In the genomic region with DNA sequence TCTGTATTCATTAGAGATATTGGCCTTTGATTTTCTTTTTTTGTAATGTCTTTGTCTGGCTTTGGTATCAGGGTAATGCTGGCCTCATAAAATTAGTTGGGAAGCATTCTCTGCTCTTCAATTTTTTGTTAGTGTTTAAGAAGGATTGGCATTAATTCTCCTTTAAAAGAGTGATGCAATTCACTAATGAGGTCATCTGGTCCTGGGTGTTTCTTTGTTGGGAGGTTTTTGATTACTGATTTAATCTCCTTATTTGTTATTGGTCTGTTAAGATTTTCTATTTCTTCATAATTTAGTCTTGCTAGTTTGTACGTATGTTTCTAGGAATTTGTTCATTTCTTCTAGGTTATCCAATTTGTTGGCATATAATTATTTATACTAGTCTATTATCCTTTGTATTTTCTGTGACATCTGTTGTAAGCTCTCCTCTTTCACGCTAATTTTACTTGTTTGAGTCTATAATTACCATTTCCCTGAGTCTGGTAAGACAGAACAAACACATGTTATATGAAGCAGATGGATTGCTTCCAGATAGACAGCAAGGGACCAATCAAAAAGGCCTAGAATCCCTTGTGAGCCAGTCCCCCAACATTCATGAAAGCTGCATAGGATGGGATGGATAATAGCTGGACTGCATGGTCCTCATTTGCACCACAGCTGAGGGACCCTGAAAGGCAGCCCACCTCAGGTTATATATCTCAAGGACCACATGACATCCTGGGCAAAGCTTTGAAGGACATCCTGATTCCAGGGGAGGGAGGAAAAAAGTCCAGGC, we compare ENCODE assay signal across 18 cellular contexts. TPM values are rescaled to one million over a fixed set of nuclear protein-coding genes. Genes with fewer than 3 reads are reported as not detected.
A peak's percentile ranks its signal among the peaks of the same experiment; 100 is the strongest.
DNase-seq lines count a peak whose midpoint lies in the region; TF ChIP-seq lines count a peak whose summit lies in the region.
"Had no signal": no experiment of that assay in that cellular context is flagged by ENCODE, and none has a peak within 500 bp of the region (broad histone marks: within the 10 kb centered on the region; RNA-seq: fewer than 3 reads in every experiment).

No MANE protein-coding gene starts in this region.

- intact Hi-C loops in mammary epithelial cell (cut with micrococcal nuclease): no loop called here

- no peaks in the 10 kb centered on the region for H3K9me3 ChIP-seq in right atrium auricular region
- H3K9me3 ChIP-seq in mammary epithelial cell (replicated peaks; ENCODE audit: insufficient read depth, low read length): no peaks in the 10 kb centered on the region
- H3K9me3 ChIP-seq: A549, MG63, SJSA1 had no signal

- H3K27ac ChIP-seq in right atrium auricular region (no peak overlapping the region), mammary epithelial cell (ENCODE audit: insufficient read depth, low read depth, low read length) (no peak overlapping the region)
- H3K27ac ChIP-seq: A549, RWPE1, SJSA1 had no signal

- H3K36me3 ChIP-seq in right atrium auricular region (no peaks in the 10 kb centered on the region), mammary epithelial cell (ENCODE audit: insufficient read depth, low read length) (no peaks in the 10 kb centered on the region)
- H3K36me3 ChIP-seq: MG63, SJSA1 had no signal

- TF ChIP-seq CTCF in fibroblast of mammary gland (conservative IDR thresholded peaks at IDR 0.05; ENCODE audit: control insufficient read depth, insufficient read depth, low read depth, low read length): no peak
- no peak for TF ChIP-seq CTCF in right atrium auricular region (IDR thresholded peaks at IDR 0.05)
- TF ChIP-seq CTCF in mammary epithelial cell (conservative IDR thresholded peaks at IDR 0.05 in 1 of 2, IDR thresholded peaks at IDR 0.05 in 1 of 2; ENCODE audit: extremely low read depth in 1 of 2, insufficient read depth in 1 of 2, low read depth in 1 of 2, low read length in 2 of 2): no peak

- H3K79me2 ChIP-seq in mammary epithelial cell (ENCODE audit: insufficient read depth, low read length): no peaks in the 10 kb centered on the region

- H3K4me2 ChIP-seq in mammary epithelial cell (ENCODE audit: insufficient read depth, low read depth, low read length): no peak overlapping the region
- H3K4me2 ChIP-seq: A549, GM23338 had no signal

- dilution Hi-C loops in mammary epithelial cell (cut with HindIII; ENCODE audit: low sequenced_read_pairs): no loop called here

- no peak overlapping the region for H3K4me3 ChIP-seq in fibroblast of mammary gland (ENCODE audit: control insufficient read depth, low read depth, low read length)
- H3K4me3 ChIP-seq in right atrium auricular region: no peak overlapping the region
- H3K4me3 ChIP-seq in mammary epithelial cell (replicated peaks in 1 of 3; ENCODE audit: insufficient read depth in 1 of 3, low read depth in 2 of 3, low read length in 3 of 3): no peak overlapping the region
- H3K4me3 ChIP-seq: A549, GM23338, MG63, SJSA1 had no signal

- no TSS peak for BruUV-seq in mammary epithelial cell (replicated peaks; lab: Mats Ljungman, UMichigan)

- no peaks in the 10 kb centered on the region for H4K20me1 ChIP-seq in mammary epithelial cell (ENCODE audit: insufficient read depth, low read length)

- DNase-seq in NCI-H2227 (lab: John Stamatoyannopoulos, UW; ENCODE audit: unreplicated experiment): peak; percentile 14
- DNase-seq in NCI-H2227 treated with DMSO at 0.1 percent for 48 hours (lab: John Stamatoyannopoulos, UW): no peak
- peak; percentile 63 for DNase-seq in NCI-H146 (lab: John Stamatoyannopoulos, UW)
- peak; percentile 91 for DNase-seq in NCI-H69 (lab: John Stamatoyannopoulos, UW)
- peak; percentile 6 for DNase-seq in fibroblast of mammary gland (ENCODE audit: low read depth)
- DNase-seq in NCI-H2196 treated with DMSO at 0.1 percent for 48 hours (lab: John Stamatoyannopoulos, UW; ENCODE audit: unreplicated experiment): no peak
- no peak for DNase-seq in right atrium auricular region (ENCODE audit: low spot score)
- no peak for DNase-seq in mammary epithelial cell
- DNase-seq: DMS79 treated with DMSO at 0.1 percent for 48 hours; MG63; NCI-H187; NK-92 treated with Interleukin-12 subunit alpha and Interleukin-12 subunit beta, amount 100 ng/mL, for 24 hours; OCI-M1; SW 1271 had no signal

- H2AFZ ChIP-seq in mammary epithelial cell (ENCODE audit: low read depth, low read length): no peak overlapping the region
- H2AFZ ChIP-seq: GM23338 had no signal

- CTCF ChIA-PET in mammary epithelial cell (lab: Charles Lee; ENCODE audit: low non-redundant PET): no interaction called here

- WGBS in mammary epithelial cell (ENCODE audit: low coverage, missing lambda C conversion rate): 97% methylated on average over 2 of the region's 2 CpGs

- no peaks in the 10 kb centered on the region for H3K4me1 ChIP-seq in right atrium auricular region
- H3K4me1 ChIP-seq in mammary epithelial cell (ENCODE audit: insufficient read depth, low read length): no peaks in the 10 kb centered on the region
- H3K4me1 ChIP-seq: A549, SJSA1 had no signal

- in situ Hi-C loops in mammary epithelial cell (cut with MboI; ENCODE audit: low sequenced_read_pairs in 2 of 2): no loop called here

- H3K9ac ChIP-seq in mammary epithelial cell (ENCODE audit: insufficient read depth, low read length): no peak overlapping the region

- H3K27me3 ChIP-seq in right atrium auricular region: no peaks in the 10 kb centered on the region
- no peaks in the 10 kb centered on the region for H3K27me3 ChIP-seq in mammary epithelial cell (ENCODE audit: insufficient read depth, low read length)
- H3K27me3 ChIP-seq: MG63, SJSA1 had no signal

RNA-seq across cellular contexts. Expression of a gene that starts 54.4 kb away (rescaled TPM):
- total RNA-seq in right atrium auricular region: 10 to 100 TPM; 14.9 to 18.8 TPM
- 10 to 100 TPM; 13.8 to 30.8 TPM for total RNA-seq in mammary epithelial cell
- 8.7 TPM for polyA plus RNA-seq in mammary epithelial cell
- polyA minus RNA-seq in mammary epithelial cell: 12.0 TPM

Comparison
In these comparisons a context has a peak if more than half of its experiments do, and no peak if none do; other contexts are left out.
1. DNase-seq: peak in NCI-H2227 (single experiment), NCI-H146 (single experiment), NCI-H69 (single experiment) and fibroblast of mammary gland (single experiment); none in NCI-H2227 treated with DMSO at 0.1 percent for 48 hours (single experiment), NCI-H2196 treated with DMSO at 0.1 percent for 48 hours (single experiment), right atrium auricular region (single experiment) and mammary epithelial cell (single experiment).